In the genomic region with DNA sequence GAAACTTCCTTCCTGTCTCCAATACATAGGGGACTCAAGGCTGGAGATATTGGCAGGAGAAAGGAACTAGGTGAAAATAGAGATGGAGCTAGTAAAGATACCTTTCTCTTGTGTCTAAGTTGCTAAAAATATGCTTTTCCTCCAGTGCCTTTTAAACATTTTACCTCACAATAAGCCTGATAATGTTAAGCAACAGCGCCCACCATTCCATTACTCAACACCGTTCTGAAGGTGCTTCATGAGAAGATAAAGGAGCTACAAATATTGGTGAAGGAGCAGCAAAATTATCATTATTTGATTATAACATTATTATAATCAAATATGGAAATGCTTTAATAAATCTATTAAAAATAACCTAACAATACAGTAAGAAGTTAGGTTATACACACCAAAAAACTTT, we compare ENCODE assay signal across 25 cellular contexts.
"Had no signal": no experiment of that assay in that cellular context is flagged by ENCODE, and none has a peak within 500 bp of the region (broad histone marks: within the 10 kb centered on the region; RNA-seq: fewer than 3 reads in every experiment).

No MANE protein-coding gene starts in this region.

- ATAC-seq: naive thymus-derived CD8-positive, alpha-beta T cell; natural killer cell treated with Interleukin-12 subunit alpha and Interleukin-12 subunit beta and Interleukin-15 and Interleukin-18, amount 100 ng/mL, for 72 hours; psoas muscle; right cardiac atrium; right lobe of liver; stimulated activated effector memory CD8-positive, alpha-beta T cell treated with anti-CD3 and anti-CD28 coated beads, Interleukin-12 subunit alpha, Interleukin-12 subunit beta, amount 100 ng/mL, for 72 hours; stimulated activated naive B cell treated with anti-CD40 and anti-IgM and Interleukin-4, amounts not matched to agents 10 μg/mL and 1 μg/mL and 100 μg/mL, for 72 hours had no signal

- H3K4me3 Mint-ChIP-seq: naive B cell; naive thymus-derived CD8-positive, alpha-beta T cell; natural killer cell treated with Interleukin-12 subunit alpha and Interleukin-12 subunit beta and Interleukin-15 and Interleukin-18, amount 100 ng/mL, for 72 hours; nephron progenitor cell; stimulated activated effector memory CD8-positive, alpha-beta T cell treated with anti-CD3 and anti-CD28 coated beads, Interleukin-12 subunit alpha, Interleukin-12 subunit beta, amount 100 ng/mL, for 72 hours; stimulated activated naive B cell treated with anti-CD40 and anti-IgM and Interleukin-4, amounts not matched to agents 10 μg/mL and 1 μg/mL and 100 μg/mL, for 72 hours; stimulated activated naive CD8-positive, alpha-beta T cell treated with anti-CD3 and anti-CD28 coated beads, Interleukin-15, Interleukin-2, amounts not matched to agents 100 ng/mL and 50 ng/mL, for 24 hours had no signal

- H3K9me3 Mint-ChIP-seq: naive B cell; naive thymus-derived CD8-positive, alpha-beta T cell; natural killer cell treated with Interleukin-12 subunit alpha and Interleukin-12 subunit beta and Interleukin-15 and Interleukin-18, amount 100 ng/mL, for 72 hours; nephron progenitor cell; stimulated activated effector memory CD8-positive, alpha-beta T cell treated with anti-CD3 and anti-CD28 coated beads, Interleukin-12 subunit alpha, Interleukin-12 subunit beta, amount 100 ng/mL, for 72 hours; stimulated activated naive B cell treated with anti-CD40 and anti-IgM and Interleukin-4, amounts not matched to agents 10 μg/mL and 1 μg/mL and 100 μg/mL, for 72 hours; stimulated activated naive CD8-positive, alpha-beta T cell treated with anti-CD3 and anti-CD28 coated beads, Interleukin-15, Interleukin-2, amounts not matched to agents 100 ng/mL and 50 ng/mL, for 24 hours had no signal

- H2AFZ ChIP-seq: parathyroid adenoma had no signal

- H3K4me3 ChIP-seq: ovary, psoas muscle, right lobe of liver, sigmoid colon, stomach, thoracic aorta, thyroid gland, tibial nerve, upper lobe of left lung, vagina had no signal

- H3K9me3 ChIP-seq: ovary, psoas muscle, right lobe of liver, sigmoid colon, stomach, thoracic aorta, thyroid gland, tibial nerve, upper lobe of left lung, vagina had no signal

- H3K36me3 ChIP-seq: ovary, right lobe of liver, sigmoid colon, stomach, thoracic aorta, thyroid gland, tibial nerve, upper lobe of left lung, vagina had no signal

- H3K4me1 ChIP-seq: parathyroid adenoma, psoas muscle, right lobe of liver, sigmoid colon, thyroid gland, upper lobe of left lung, vagina had no signal

- DNase-seq: naive B cell; naive thymus-derived CD8-positive, alpha-beta T cell; nephron progenitor cell; ovary; psoas muscle; right cardiac atrium; right lobe of liver; sigmoid colon; small intestine; stimulated activated CD4-positive, alpha-beta T cell treated with anti-CD3 and anti-CD28 coated beads, Interleukin-1b, Interleukin-23, amount 100 ng/mL, for 48 hours; stimulated activated CD4-positive, alpha-beta T cell treated with anti-CD3 and anti-CD28 coated beads, Interleukin-4, amount 100 ng/mL, for 1 hour; stimulated activated naive B cell treated with anti-CD40 and anti-IgM and Interleukin-4, amounts not matched to agents 10 μg/mL and 1 μg/mL and 100 μg/mL, for 72 hours; stimulated activated naive CD4-positive, alpha-beta T cell treated with Interleukin-2 at 50 U/mL for 16 hours; stomach; thyroid gland; trophoblast cell; upper lobe of left lung had no signal

- H3K27ac Mint-ChIP-seq: naive thymus-derived CD8-positive, alpha-beta T cell; natural killer cell treated with Interleukin-12 subunit alpha and Interleukin-12 subunit beta and Interleukin-15 and Interleukin-18, amount 100 ng/mL, for 72 hours; nephron progenitor cell; progenitor cell of endocrine pancreas; stimulated activated effector memory CD8-positive, alpha-beta T cell treated with anti-CD3 and anti-CD28 coated beads, Interleukin-12 subunit alpha, Interleukin-12 subunit beta, amount 100 ng/mL, for 72 hours; stimulated activated naive B cell treated with anti-CD40 and anti-IgM and Interleukin-4, amounts not matched to agents 10 μg/mL and 1 μg/mL and 100 μg/mL, for 72 hours; stimulated activated naive CD8-positive, alpha-beta T cell treated with anti-CD3 and anti-CD28 coated beads, Interleukin-15, Interleukin-2, amounts not matched to agents 100 ng/mL and 50 ng/mL, for 24 hours had no signal

- H3K27ac ChIP-seq: ovary, parathyroid adenoma, psoas muscle, right lobe of liver, sigmoid colon, stomach, thoracic aorta, thyroid gland, tibial nerve, upper lobe of left lung, vagina had no signal

- H3K79me2 ChIP-seq: parathyroid adenoma had no signal

- H3K9ac ChIP-seq: parathyroid adenoma had no signal

- H3K4me1 Mint-ChIP-seq: naive B cell; naive thymus-derived CD8-positive, alpha-beta T cell; stimulated activated effector memory CD8-positive, alpha-beta T cell treated with anti-CD3 and anti-CD28 coated beads, Interleukin-12 subunit alpha, Interleukin-12 subunit beta, amount 100 ng/mL, for 72 hours; stimulated activated naive B cell treated with anti-CD40 and anti-IgM and Interleukin-4, amounts not matched to agents 10 μg/mL and 1 μg/mL and 100 μg/mL, for 72 hours had no signal

- H3K27me3 ChIP-seq: ovary, right lobe of liver, stomach, thyroid gland, tibial nerve, upper lobe of left lung, vagina had no signal

- H3K36me3 Mint-ChIP-seq: naive B cell; naive thymus-derived CD8-positive, alpha-beta T cell; natural killer cell treated with Interleukin-12 subunit alpha and Interleukin-12 subunit beta and Interleukin-15 and Interleukin-18, amount 100 ng/mL, for 72 hours; stimulated activated effector memory CD8-positive, alpha-beta T cell treated with anti-CD3 and anti-CD28 coated beads, Interleukin-12 subunit alpha, Interleukin-12 subunit beta, amount 100 ng/mL, for 72 hours; stimulated activated naive B cell treated with anti-CD40 and anti-IgM and Interleukin-4, amounts not matched to agents 10 μg/mL and 1 μg/mL and 100 μg/mL, for 72 hours had no signal
